3 cellular contexts compared by ENCODE assay signal in genomic region chr2:116440104-116440653, GRCh38.
TF ChIP-seq lines count a peak whose summit lies in the region.

No MANE protein-coding gene starts in this region.

TF ChIP-seq in HepG2, 621 proteins besides CTCF, POLR2A, EP300 and RAD21 (continues in another document):
- TF ChIP-seq MAFG (CRISPR knock-in tag; IDR thresholded peaks at IDR 0.05) (no peak), ZBTB20 (CRISPR knock-in tag; IDR thresholded peaks at IDR 0.05; ENCODE audit: borderline replicate concordance, low read depth) (no peak), SP2 (CRISPR knock-in tag; IDR thresholded peaks at IDR 0.05) (no peak), ARID3A (IDR thresholded peaks at IDR 0.05; ENCODE audit: low read depth, low read length) (no peak), ZNF776 (CRISPR knock-in tag; IDR thresholded peaks at IDR 0.05) (no peak), MAFK (conservative IDR thresholded peaks at IDR 0.05 in 1 of 2, IDR thresholded peaks at IDR 0.05 in 1 of 2; ENCODE audit: low read length in 2 of 2) (peak; percentile 87 to 91), ZNF468 (CRISPR knock-in tag; IDR thresholded peaks at IDR 0.05) (no peak), MLX (CRISPR knock-in tag; IDR thresholded peaks at IDR 0.05) (no peak), BCL3 (CRISPR knock-in tag; IDR thresholded peaks at IDR 0.05) (no peak), ZNF18 (CRISPR knock-in tag; IDR thresholded peaks at IDR 0.05; ENCODE audit: insufficient replicate concordance) (no peak), CREB1 (IDR thresholded peaks at IDR 0.05) (peak; percentile 79), CREB1 (CRISPR knock-in tag; IDR thresholded peaks at IDR 0.05) (no peak), MAFF (IDR thresholded peaks at IDR 0.05; ENCODE audit: low read depth, low read length) (peak; percentile 89), TERF1 (CRISPR knock-in tag; IDR thresholded peaks at IDR 0.05) (no peak)

TF ChIP-seq in IMR-90, 13 proteins besides CTCF, POLR2A, EP300 and RAD21:
- no peak for TF ChIP-seq BHLHE40 (IDR thresholded peaks at IDR 0.05; ENCODE audit: low read depth, low read length)
- TF ChIP-seq MAFK (IDR thresholded peaks at IDR 0.05; ENCODE audit: low read depth, low read length) = peak; percentile 47

TF ChIP-seq in H1, 55 proteins besides CTCF, POLR2A, EP300 and RAD21:
- 0 out of 2 replicates have a peak, but pooled peaks have one; percentile 11 for TF ChIP-seq MAFK (IDR thresholded peaks at IDR 0.05; ENCODE audit: low read depth, low read length)
- TF ChIP-seq GTF2F1 (IDR thresholded peaks at IDR 0.05; ENCODE audit: borderline replicate concordance, low read depth, low read length) = no peak
- no peak for TF ChIP-seq BRCA1 (IDR thresholded peaks at IDR 0.05; ENCODE audit: low read depth, low read length)
- no peak for TF ChIP-seq SUZ12 (IDR thresholded peaks at IDR 0.05; ENCODE audit: low read length)
